ENCODE assay signal across 15 cellular contexts in the genomic region with DNA sequence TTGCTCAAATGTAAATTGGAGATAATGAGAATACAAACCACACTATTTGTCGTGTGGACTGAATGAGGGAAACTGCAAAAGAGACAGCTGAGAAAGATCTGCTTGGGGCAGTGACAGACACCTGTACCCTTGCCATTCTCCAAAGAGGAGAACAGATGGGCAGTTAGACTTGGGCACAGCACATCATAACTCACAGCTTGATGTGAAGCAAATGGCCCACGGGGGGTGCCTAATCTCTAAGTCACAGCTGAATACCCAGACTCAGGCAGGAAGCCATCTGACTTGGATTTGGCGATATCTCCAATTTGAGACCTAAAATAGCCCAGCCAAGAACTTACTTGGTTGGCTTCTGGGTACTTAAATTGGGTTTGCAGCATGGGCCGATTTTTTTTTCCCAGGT.
DNase-seq lines count a peak whose midpoint lies in the region; ATAC-seq lines count a peak whose summit lies in the region.
"Had no signal": no experiment of that assay in that cellular context is flagged by ENCODE, and none has a peak within 500 bp of the region (broad histone marks: within the 10 kb centered on the region; RNA-seq: fewer than 3 reads in every experiment).

No MANE protein-coding gene starts in this region.

- DNase-seq in CMK (ENCODE audit: low read depth) (peak; percentile 7), DMS 273 treated with DMSO at 0.1 percent for 48 hours (lab: John Stamatoyannopoulos, UW) (peak; percentile 38), NCI-H524 treated with DMSO at 0.1 percent for 48 hours (lab: John Stamatoyannopoulos, UW) (peak; percentile 65), pons (ENCODE audit: low spot score) (peak; percentile 12), dedifferentiated amniotic fluid mesenchymal stem cell (ENCODE audit: extremely low spot score) (no peak)
- DNase-seq: ACHN; Calu3; CD4-positive, alpha-beta memory T cell; DMS79; H9; KBM-7 had no signal

- no peak for ATAC-seq in HG03469 (IDR thresholded peaks at IDR 0.05; ENCODE audit: unreplicated experiment)
- ATAC-seq in GM21737 (IDR thresholded peaks at IDR 0.05; ENCODE audit: unreplicated experiment), result no peak
- ATAC-seq: GM12878, HepG2 had no signal
